Comparison of ENCODE assay signal across 1 cellular context in genomic region chr12:22787557-22787956, GRCh38.
TF ChIP-seq lines count a peak whose summit lies in the region.

No MANE protein-coding gene starts in this region.

TF ChIP-seq in GM23338, 12 proteins besides CTCF, POLR2A, EP300 and RAD21 (continued from another document):
- TF ChIP-seq, protein P1, sequence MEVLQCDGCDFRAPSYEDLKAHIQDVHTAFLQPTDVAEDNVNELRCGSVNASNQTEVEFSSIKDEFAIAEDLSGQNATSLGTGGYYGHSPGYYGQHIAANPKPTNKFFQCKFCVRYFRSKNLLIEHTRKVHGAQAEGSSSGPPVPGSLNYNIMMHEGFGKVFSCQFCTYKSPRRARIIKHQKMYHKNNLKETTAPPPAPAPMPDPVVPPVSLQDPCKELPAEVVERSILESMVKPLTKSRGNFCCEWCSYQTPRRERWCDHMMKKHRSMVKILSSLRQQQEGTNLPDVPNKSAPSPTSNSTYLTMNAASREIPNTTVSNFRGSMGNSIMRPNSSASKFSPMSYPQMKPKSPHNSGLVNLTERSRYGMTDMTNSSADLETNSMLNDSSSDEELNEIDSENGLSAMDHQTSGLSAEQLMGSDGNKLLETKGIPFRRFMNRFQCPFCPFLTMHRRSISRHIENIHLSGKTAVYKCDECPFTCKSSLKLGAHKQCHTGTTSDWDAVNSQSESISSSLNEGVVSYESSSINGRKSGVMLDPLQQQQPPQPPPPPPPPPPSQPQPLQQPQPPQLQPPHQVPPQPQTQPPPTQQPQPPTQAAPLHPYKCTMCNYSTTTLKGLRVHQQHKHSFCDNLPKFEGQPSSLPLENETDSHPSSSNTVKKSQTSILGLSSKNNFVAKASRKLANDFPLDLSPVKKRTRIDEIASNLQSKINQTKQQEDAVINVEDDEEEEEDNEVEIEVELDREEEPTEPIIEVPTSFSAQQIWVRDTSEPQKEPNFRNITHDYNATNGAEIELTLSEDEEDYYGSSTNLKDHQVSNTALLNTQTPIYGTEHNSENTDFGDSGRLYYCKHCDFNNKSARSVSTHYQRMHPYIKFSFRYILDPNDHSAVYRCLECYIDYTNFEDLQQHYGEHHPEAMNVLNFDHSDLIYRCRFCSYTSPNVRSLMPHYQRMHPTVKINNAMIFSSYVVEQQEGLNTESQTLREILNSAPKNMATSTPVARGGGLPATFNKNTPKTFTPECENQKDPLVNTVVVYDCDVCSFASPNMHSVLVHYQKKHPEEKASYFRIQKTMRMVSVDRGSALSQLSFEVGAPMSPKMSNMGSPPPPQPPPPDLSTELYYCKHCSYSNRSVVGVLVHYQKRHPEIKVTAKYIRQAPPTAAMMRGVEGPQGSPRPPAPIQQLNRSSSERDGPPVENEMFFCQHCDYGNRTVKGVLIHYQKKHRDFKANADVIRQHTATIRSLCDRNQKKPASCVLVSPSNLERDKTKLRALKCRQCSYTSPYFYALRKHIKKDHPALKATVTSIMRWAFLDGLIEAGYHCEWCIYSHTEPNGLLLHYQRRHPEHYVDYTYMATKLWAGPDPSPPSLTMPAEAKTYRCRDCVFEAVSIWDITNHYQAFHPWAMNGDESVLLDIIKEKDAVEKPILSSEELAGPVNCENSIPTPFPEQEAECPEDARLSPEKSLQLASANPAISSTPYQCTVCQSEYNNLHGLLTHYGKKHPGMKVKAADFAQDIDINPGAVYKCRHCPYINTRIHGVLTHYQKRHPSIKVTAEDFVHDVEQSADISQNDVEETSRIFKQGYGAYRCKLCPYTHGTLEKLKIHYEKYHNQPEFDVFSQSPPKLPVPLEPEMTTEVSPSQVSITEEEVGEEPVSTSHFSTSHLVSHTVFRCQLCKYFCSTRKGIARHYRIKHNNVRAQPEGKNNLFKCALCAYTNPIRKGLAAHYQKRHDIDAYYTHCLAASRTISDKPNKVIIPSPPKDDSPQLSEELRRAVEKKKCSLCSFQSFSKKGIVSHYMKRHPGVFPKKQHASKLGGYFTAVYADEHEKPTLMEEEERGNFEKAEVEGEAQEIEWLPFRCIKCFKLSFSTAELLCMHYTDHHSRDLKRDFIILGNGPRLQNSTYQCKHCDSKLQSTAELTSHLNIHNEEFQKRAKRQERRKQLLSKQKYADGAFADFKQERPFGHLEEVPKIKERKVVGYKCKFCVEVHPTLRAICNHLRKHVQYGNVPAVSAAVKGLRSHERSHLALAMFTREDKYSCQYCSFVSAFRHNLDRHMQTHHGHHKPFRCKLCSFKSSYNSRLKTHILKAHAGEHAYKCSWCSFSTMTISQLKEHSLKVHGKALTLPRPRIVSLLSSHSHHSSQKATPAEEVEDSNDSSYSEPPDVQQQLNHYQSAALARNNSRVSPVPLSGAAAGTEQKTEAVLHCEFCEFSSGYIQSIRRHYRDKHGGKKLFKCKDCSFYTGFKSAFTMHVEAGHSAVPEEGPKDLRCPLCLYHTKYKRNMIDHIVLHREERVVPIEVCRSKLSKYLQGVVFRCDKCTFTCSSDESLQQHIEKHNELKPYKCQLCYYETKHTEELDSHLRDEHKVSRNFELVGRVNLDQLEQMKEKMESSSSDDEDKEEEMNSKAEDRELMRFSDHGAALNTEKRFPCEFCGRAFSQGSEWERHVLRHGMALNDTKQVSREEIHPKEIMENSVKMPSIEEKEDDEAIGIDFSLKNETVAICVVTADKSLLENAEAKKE (CRISPR knock-in tag; IDR thresholded peaks at IDR 0.05): no peak
- TF ChIP-seq ZNF331 (CRISPR knock-in tag; IDR thresholded peaks at IDR 0.05; ENCODE audit: low read depth) (no peak), NANOG (IDR thresholded peaks at IDR 0.05; ENCODE audit: borderline replicate concordance) (no peak)
